In genomic region chr22:32204856-32205722, GRCh38 we compare ENCODE assay signal across 8 cellular contexts. TPM values are rescaled to one million over a fixed set of nuclear protein-coding genes. Genes with fewer than 3 reads are reported as not detected.
A peak's percentile ranks its signal among the peaks of the same experiment; 100 is the strongest.
DNase-seq lines count a peak whose midpoint lies in the region; ATAC-seq and TF ChIP-seq lines count a peak whose summit lies in the region.

Gene RFPL2, minus strand, starts transcription at chr22:32205073. Its CDS starts 2,622 bp downstream, at chr22:32202451.

- no peak within 1 kb of the TSS for H3K27ac ChIP-seq in osteoblast (ENCODE audit: low read depth, low read length)

- H3K9me3 ChIP-seq in osteoblast (ENCODE audit: low read depth, low read length), result no peaks in the 10 kb centered on the region

- no peak for ATAC-seq in GM18511 (IDR thresholded peaks at IDR 0.05; ENCODE audit: unreplicated experiment)
- ATAC-seq in HG02678 (IDR thresholded peaks at IDR 0.05; ENCODE audit: unreplicated experiment), result no peak

- peaks cover 3% of the 10 kb centered on the region for H3K4me1 ChIP-seq in osteoblast (ENCODE audit: insufficient read depth, low read length)

- peak within 1 kb of the TSS; percentile 67 for H3K4me2 ChIP-seq in osteoblast (ENCODE audit: insufficient read depth, low read length)

- H4K20me1 ChIP-seq in osteoblast (ENCODE audit: insufficient read depth, low read length), result peaks cover 3% of the 10 kb centered on the region

- DNase-seq in DMS153 (lab: John Stamatoyannopoulos, UW) (peak; percentile 71), NCI-H1417 treated with DMSO at 0.1 percent for 48 hours (lab: John Stamatoyannopoulos, UW) (peak; percentile 16), foreskin fibroblast (peak; percentile 4 to 53), osteoblast (ENCODE audit: insufficient read length, low spot score, missing footprints) (peak; percentile 83), ureter (ENCODE audit: low spot score) (no peak)
- peak; percentile 45 for DNase-seq in activated T-cell treated with anti-CD3 and anti-CD28 coated beads, Interleukin-2, amount 50 U/mL, for 1 hour

- peak within 1 kb of the TSS; percentile 51 for H2AFZ ChIP-seq in osteoblast (ENCODE audit: low read length)

- H3K4me3 ChIP-seq in foreskin fibroblast (ENCODE audit: low read depth in 1 of 2, low read length in 2 of 2), result no peak within 1 kb of the TSS
- peak within 1 kb of the TSS; percentile 56 for H3K4me3 ChIP-seq in osteoblast (ENCODE audit: insufficient read depth, low read length)

- peaks cover 26% of the 10 kb centered on the region for H3K27me3 ChIP-seq in osteoblast (ENCODE audit: insufficient read depth, low read length)

- H3K79me2 ChIP-seq in osteoblast (ENCODE audit: insufficient read depth, low read length), result no peaks in the 10 kb centered on the region

- no peak for TF ChIP-seq CTCF in foreskin fibroblast (IDR thresholded peaks at IDR 0.05; ENCODE audit: low read depth, low read length)
- TF ChIP-seq CTCF in osteoblast (IDR thresholded peaks at IDR 0.05; ENCODE audit: extremely low read depth, low read depth, low read length), result no peak

- H3K36me3 ChIP-seq in osteoblast (ENCODE audit: insufficient read depth, low read length), result no peaks in the 10 kb centered on the region

RNA-seq across cellular contexts. Expression of gene RFPL2, which starts in this region (rescaled TPM):
- total RNA-seq in osteoblast, result not detected in 2 replicates
- total RNA-seq in ureter, result not detected

Comparison
In these comparisons a context has a peak if more than half of its experiments do, and no peak if none do; other contexts are left out.
1. Peak in DNase-seq, H3K4me3 ChIP-seq and H3K4me2 ChIP-seq in osteoblast; RNA of the gene not detected or under 1 TPM.